Comparison of ENCODE assay signal across 9 cellular contexts in genomic region chr2:39696072-39696471, GRCh38. TPM values are rescaled to one million over a fixed set of nuclear protein-coding genes. Genes with fewer than 3 reads are reported as not detected.
DNase-seq lines count a peak whose midpoint lies in the region; ATAC-seq and TF ChIP-seq lines count a peak whose summit lies in the region.
"Had no signal": no experiment of that assay in that cellular context is flagged by ENCODE, and none has a peak within 500 bp of the region (broad histone marks: within the 10 kb centered on the region; RNA-seq: fewer than 3 reads in every experiment).

No MANE protein-coding gene starts in this region.

- H3K36me3 Mint-ChIP-seq in mesothelial cell of epicardium = peaks cover 13% of the 10 kb centered on the region

- H3K4me3 Mint-ChIP-seq in mesothelial cell of epicardium = no peak overlapping the region
- H3K4me3 Mint-ChIP-seq: dendritic cell treated with granulocyte-macrophage colony-stimulating factor and Interleukin-4, amounts not matched to agents 40 ng/mL and 50 ng/mL, for 4 days had no signal

- peaks cover 21% of the 10 kb centered on the region for H3K4me1 Mint-ChIP-seq in mesothelial cell of epicardium

- no peak overlapping the region for H3K4me3 ChIP-seq in cardiac fibroblast (replicated peaks in 1 of 2; ENCODE audit: low read depth in 2 of 2, low read length in 2 of 2)

- H3K27me3 Mint-ChIP-seq in mesothelial cell of epicardium (ENCODE audit: low read depth) = no peaks in the 10 kb centered on the region

- no peak for TF ChIP-seq CTCF in cardiac fibroblast (IDR thresholded peaks at IDR 0.05; ENCODE audit: low read depth, low read length)
- no peak for TF ChIP-seq CTCF in mesothelial cell of epicardium (IDR thresholded peaks at IDR 0.05; ENCODE audit: unreplicated experiment)

- ATAC-seq in HG03457 (IDR thresholded peaks at IDR 0.05; ENCODE audit: unreplicated experiment) (no peak), GM21723 (IDR thresholded peaks at IDR 0.05; ENCODE audit: unreplicated experiment) (no peak)

- peak overlapping the region; percentile 36 for H3K27ac Mint-ChIP-seq in mesothelial cell of epicardium
- H3K27ac Mint-ChIP-seq: dendritic cell treated with granulocyte-macrophage colony-stimulating factor and Interleukin-4, amounts not matched to agents 40 ng/mL and 50 ng/mL, for 4 days had no signal

- DNase-seq in DMS 273 treated with DMSO at 0.1 percent for 48 hours (lab: John Stamatoyannopoulos, UW) (peak; percentile 92), NCI-H2029 treated with DMSO at 0.1 percent for 48 hours (lab: John Stamatoyannopoulos, UW) (peak; percentile 82), cardiac fibroblast (ENCODE audit: low read depth in 2 of 2) (peak; percentile 84 to 89), mesothelial cell of epicardium (ENCODE audit: low spot score in 2 of 2, unreplicated experiment in 2 of 2) (no peak), MV-4-11 (lab: John Stamatoyannopoulos, UW) (no peak), NCI-H526 treated with DMSO at 0.1 percent for 48 hours (lab: John Stamatoyannopoulos, UW) (no peak)

- H3K9me3 Mint-ChIP-seq in mesothelial cell of epicardium = peaks cover 22% of the 10 kb centered on the region

RNA-seq across cellular contexts. Expression of gene TMEM178A, which starts 30.4 kb away (rescaled TPM):
- 11.9 to 14.9 TPM (median 13.1 TPM) in 3 replicates for total RNA-seq in mesothelial cell of epicardium

Comparison
In these comparisons a context has a peak if more than half of its experiments do, and no peak if none do; other contexts are left out.
1. DNase-seq: peak in DMS 273 treated with DMSO at 0.1 percent for 48 hours (single experiment), NCI-H2029 treated with DMSO at 0.1 percent for 48 hours (single experiment) and cardiac fibroblast (2 of 2); none in mesothelial cell of epicardium (0 of 2), MV-4-11 (single experiment) and NCI-H526 treated with DMSO at 0.1 percent for 48 hours (single experiment).